8 cellular contexts compared by ENCODE assay signal in genomic region chr3:118882353-118882947, GRCh38.
A peak's percentile ranks its signal among the peaks of the same experiment; 100 is the strongest.
DNase-seq lines count a peak whose midpoint lies in the region; ATAC-seq and TF ChIP-seq lines count a peak whose summit lies in the region.

No MANE protein-coding gene starts in this region.

- H3K27me3 ChIP-seq in CD8-positive, alpha-beta memory T cell (ENCODE audit: insufficient read depth, low read length, poor library complexity, severe bottlenecking), result no peaks in the 10 kb centered on the region
- H3K27me3 ChIP-seq in PC-9 (ENCODE audit: insufficient read depth, low read depth) (no peaks in the 10 kb centered on the region), thyroid gland (no peaks in the 10 kb centered on the region)

- no peaks in the 10 kb centered on the region for H3F3A ChIP-seq in PC-9 (ENCODE audit: insufficient read depth, low read depth)

- no peaks in the 10 kb centered on the region for H3K9me3 ChIP-seq in CD8-positive, alpha-beta memory T cell (ENCODE audit: low read length)
- H3K9me3 ChIP-seq in PC-9 (ENCODE audit: insufficient read depth, low read depth) (no peaks in the 10 kb centered on the region), thyroid gland (no peaks in the 10 kb centered on the region)

- TF ChIP-seq CTCF in PC-9 (conservative IDR thresholded peaks at IDR 0.05), result peak; percentile 84
- TF ChIP-seq CTCF in fibroblast of the aortic adventitia (IDR thresholded peaks at IDR 0.05; ENCODE audit: insufficient read depth, low read length), result peak; percentile 78
- peak; percentile 43 to 75 (median 66) for TF ChIP-seq CTCF in thyroid gland (IDR thresholded peaks at IDR 0.05)

- H3K4me3 ChIP-seq in CD8-positive, alpha-beta memory T cell (ENCODE audit: low read length), result no peak overlapping the region
- H3K4me3 ChIP-seq in PC-9, result no peak overlapping the region
- no peak overlapping the region for H3K4me3 ChIP-seq in fibroblast of the aortic adventitia (ENCODE audit: low read depth, low read length)
- H3K4me3 ChIP-seq in thyroid gland (replicated peaks in 1 of 3), result no peak overlapping the region

- 51 to 63% methylated on average over 3 of the region's 3 CpGs for WGBS in thyroid gland, 2 donors

- no peaks in the 10 kb centered on the region for H4K20me1 ChIP-seq in PC-9 (ENCODE audit: insufficient read depth)

- H3K27ac ChIP-seq in CD8-positive, alpha-beta memory T cell (ENCODE audit: low read depth, low read length), result no peak overlapping the region
- no peak overlapping the region for H3K27ac ChIP-seq in PC-9
- H3K27ac ChIP-seq in thyroid gland, result no peak overlapping the region

- H3K9me2 ChIP-seq in PC-9 (ENCODE audit: insufficient read depth), result no peaks in the 10 kb centered on the region

- no TSS peak for BruUV-seq in PC-9 (replicated peaks; lab: Mats Ljungman, UMichigan)

- H3K4me1 Mint-ChIP-seq in CD8-positive, alpha-beta memory T cell, result peaks cover 0 to 5% (median 4%) of the 10 kb centered on the region in 3 donors
- peaks cover 3% of the 10 kb centered on the region for H3K4me1 Mint-ChIP-seq in activated T-cell treated with anti-CD3 and anti-CD28 coated beads, Interleukin-2, amount 50 U/mL, for 4 hours (ENCODE audit: low read depth)

- TF ChIP-seq POLR2A in thyroid gland (IDR thresholded peaks at IDR 0.05), result no peak

- no peaks in the 10 kb centered on the region for H3K36me3 Mint-ChIP-seq in CD8-positive, alpha-beta memory T cell
- H3K36me3 Mint-ChIP-seq in activated T-cell treated with anti-CD3 and anti-CD28 coated beads, Interleukin-2, amount 50 U/mL, for 4 hours (ENCODE audit: insufficient read depth), result no peaks in the 10 kb centered on the region

- H3K4me2 ChIP-seq in PC-9, result no peak overlapping the region

- CTCF ChIA-PET in CD8-positive, alpha-beta memory T cell (lab: Charles Lee), result interaction anchor here (0.8 to 7.3 kb wide), 15 partner anchors 10 to 798 kb away, joined by 3 to 117 read pairs (median 4); partner anchors contain the start of genes B4GALT4 and IGSF11
- CTCF ChIA-PET in PC-9 (lab: Charles Lee), result interaction anchor here (0.6 to 4.9 kb wide), 6 partner anchors 213 to 506 kb away, joined by 3 to 23 read pairs (median 4); no protein-coding TSS in a partner anchor

- intact Hi-C loops in PC-9 (cut with micrococcal nuclease; ENCODE audit: unreplicated experiment) (loop anchor here (2.0 to 10.0 kb wide), 4 partner anchors 1002 to 1676 kb away; no protein-coding TSS in a partner anchor), thyroid gland (cut with DNase I) (loop anchor here (5.0 kb wide), 1 partner anchor 215 kb away; no protein-coding TSS in a partner anchor)

- no peak overlapping the region for H3K4me3 Mint-ChIP-seq in CD8-positive, alpha-beta memory T cell
- no peak overlapping the region for H3K4me3 Mint-ChIP-seq in activated T-cell treated with anti-CD3 and anti-CD28 coated beads, Interleukin-2, amount 50 U/mL, for 4 hours

- peaks cover 3 to 39% of the 10 kb centered on the region in 2 donors for H3K27me3 Mint-ChIP-seq in CD8-positive, alpha-beta memory T cell
- peaks cover 18% of the 10 kb centered on the region for H3K27me3 Mint-ChIP-seq in activated T-cell treated with anti-CD3 and anti-CD28 coated beads, Interleukin-2, amount 50 U/mL, for 4 hours (ENCODE audit: low read depth)

- no peaks in the 10 kb centered on the region for H3K9me3 Mint-ChIP-seq in CD8-positive, alpha-beta memory T cell
- no peaks in the 10 kb centered on the region for H3K9me3 Mint-ChIP-seq in activated T-cell treated with anti-CD3 and anti-CD28 coated beads, Interleukin-2, amount 50 U/mL, for 4 hours

- H3K4me1 ChIP-seq in CD8-positive, alpha-beta memory T cell (ENCODE audit: insufficient read depth, low read length), result no peaks in the 10 kb centered on the region
- H3K4me1 ChIP-seq in PC-9 (replicated peaks; ENCODE audit: insufficient read depth), result no peaks in the 10 kb centered on the region
- no peaks in the 10 kb centered on the region for H3K4me1 ChIP-seq in thyroid gland

- no peak overlapping the region for H2AFZ ChIP-seq in PC-9

- ATAC-seq in GM19328 (IDR thresholded peaks at IDR 0.05; ENCODE audit: unreplicated experiment), result peak; percentile 58
- ATAC-seq in activated T-cell treated with anti-CD3 and anti-CD28 coated beads, Interleukin-2, amount 50 U/mL, for 4 hours, result peak; percentile 62 to 75

- DNase-seq in CD8-positive, alpha-beta memory T cell, result peak; percentile 43 to 72 (median 56)
- DNase-seq in HS-27A (ENCODE audit: low read depth) (peak; percentile 23), PC-9 (peak in 1 of 2 experiments; percentile 58), fibroblast of the aortic adventitia (ENCODE audit: low read depth) (peak; percentile 74), occipital lobe (lab: John Stamatoyannopoulos, UW) (peak; percentile 40), thyroid gland (peak; percentile 67 to 76)
- peak; percentile 61 for DNase-seq in activated T-cell treated with anti-CD3 and anti-CD28 coated beads, Interleukin-2, amount 50 U/mL, for 4 hours

- POLR2A ChIA-PET in CD8-positive, alpha-beta memory T cell (lab: Charles Lee), result no interaction called here
- POLR2A ChIA-PET in PC-9 (lab: Charles Lee; ENCODE audit: unreplicated experiment), result no interaction called here

- H3K36me3 ChIP-seq in CD8-positive, alpha-beta memory T cell (ENCODE audit: insufficient read depth, low read length), result no peaks in the 10 kb centered on the region
- no peaks in the 10 kb centered on the region for H3K36me3 ChIP-seq in PC-9 (ENCODE audit: low read depth)
- no peaks in the 10 kb centered on the region for H3K36me3 ChIP-seq in thyroid gland

- H3K79me2 ChIP-seq in PC-9 (ENCODE audit: low read depth), result no peaks in the 10 kb centered on the region

- H3K27ac Mint-ChIP-seq in CD8-positive, alpha-beta memory T cell, result no peak overlapping the region
